16 cellular contexts compared by ENCODE assay signal in the genomic region with DNA sequence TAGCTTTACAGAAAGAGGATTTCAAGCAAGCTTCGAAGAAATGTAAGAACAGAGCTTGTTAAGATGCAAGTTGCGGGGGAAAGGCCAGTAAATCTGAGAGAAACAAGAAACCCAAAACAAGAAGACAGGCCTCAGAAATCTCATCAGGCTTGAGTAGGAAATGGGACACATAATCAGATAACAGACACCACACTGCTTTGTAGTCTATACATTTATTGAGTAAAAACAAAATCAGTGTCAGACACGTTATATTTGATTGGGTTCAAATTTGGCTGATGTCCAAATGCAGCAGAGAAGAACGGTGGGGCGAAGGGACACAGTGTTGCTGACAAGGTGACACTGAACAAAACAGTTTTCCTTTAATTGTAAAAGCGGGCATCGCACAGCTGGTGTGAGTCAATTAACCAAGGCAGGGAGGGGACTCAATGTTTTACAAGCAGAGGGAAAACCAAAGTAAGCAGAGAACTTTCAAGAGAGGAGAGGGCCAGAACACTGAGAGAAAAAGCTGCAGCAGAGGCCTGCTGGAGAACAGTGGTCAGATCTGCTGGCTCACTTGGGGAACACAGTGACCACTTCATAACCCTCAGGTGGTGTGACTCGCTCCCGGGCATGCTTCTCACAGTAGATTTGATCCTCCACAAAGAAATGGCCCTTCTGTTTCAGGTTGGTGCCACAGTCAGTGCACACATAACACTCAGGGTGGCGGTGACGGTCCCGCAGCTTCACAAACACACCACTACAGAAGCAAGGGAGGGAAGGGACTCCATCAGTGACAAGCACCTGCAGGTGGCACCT. TPM values are rescaled to one million over a fixed set of nuclear protein-coding genes. Genes with fewer than 3 reads are reported as not detected.
DNase-seq lines count a peak whose midpoint lies in the region; ATAC-seq and TF ChIP-seq lines count a peak whose summit lies in the region.
"Had no signal": no experiment of that assay in that cellular context is flagged by ENCODE, and none has a peak within 500 bp of the region (broad histone marks: within the 10 kb centered on the region; RNA-seq: fewer than 3 reads in every experiment).

No MANE protein-coding gene starts in this region.

- POLR2A ChIA-PET in activated CD4-positive, alpha-beta T cell treated with anti-CD3 and anti-CD28 coated beads for 36 hours (lab: Charles Lee), result interaction anchor here (0.6 kb wide), 1 partner anchor 76 kb away, joined by 3 read pairs; no protein-coding TSS in a partner anchor

- peaks cover 27% of the 10 kb centered on the region for H3K4me1 Mint-ChIP-seq in activated CD4-positive, alpha-beta T cell treated with anti-CD3 and anti-CD28 coated beads for 36 hours
- H3K4me1 Mint-ChIP-seq in nephron progenitor cell (no peaks in the 10 kb centered on the region), type B pancreatic cell (ENCODE audit: unreplicated experiment) (no peaks in the 10 kb centered on the region)

- no peak for TF ChIP-seq CTCF in nephron progenitor cell (IDR thresholded peaks at IDR 0.05)
- no peak for TF ChIP-seq CTCF in type B pancreatic cell (conservative IDR thresholded peaks at IDR 0.05)

- no peaks in the 10 kb centered on the region for H3K36me3 Mint-ChIP-seq in activated CD4-positive, alpha-beta T cell treated with anti-CD3 and anti-CD28 coated beads for 36 hours (ENCODE audit: low read depth)
- H3K36me3 Mint-ChIP-seq in nephron progenitor cell (ENCODE audit: low read depth) (peaks cover 66% of the 10 kb centered on the region), type B pancreatic cell (peaks cover 28% of the 10 kb centered on the region)

- H3K9me3 Mint-ChIP-seq in activated CD4-positive, alpha-beta T cell treated with anti-CD3 and anti-CD28 coated beads for 36 hours (ENCODE audit: low read depth), result no peaks in the 10 kb centered on the region
- peaks cover 7% of the 10 kb centered on the region for H3K9me3 Mint-ChIP-seq in nephron progenitor cell
- H3K9me3 Mint-ChIP-seq in type B pancreatic cell, result no peaks in the 10 kb centered on the region

- H3K27me3 Mint-ChIP-seq in activated CD4-positive, alpha-beta T cell treated with anti-CD3 and anti-CD28 coated beads for 36 hours, result peaks cover 11% of the 10 kb centered on the region
- H3K27me3 Mint-ChIP-seq in nephron progenitor cell (ENCODE audit: low read depth, poor library complexity) (peaks cover 3% of the 10 kb centered on the region), type B pancreatic cell (no peaks in the 10 kb centered on the region)

- no peak for ATAC-seq in activated CD4-positive, alpha-beta T cell treated with anti-CD3 and anti-CD28 coated beads for 36 hours
- no peak for ATAC-seq in left ventricle myocardium superior
- ATAC-seq: left lobe of liver had no signal

- no peak overlapping the region for H3K4me3 Mint-ChIP-seq in activated CD4-positive, alpha-beta T cell treated with anti-CD3 and anti-CD28 coated beads for 36 hours
- H3K4me3 Mint-ChIP-seq in nephron progenitor cell (no peak overlapping the region), type B pancreatic cell (no peak overlapping the region)

- intact Hi-C loops in activated CD4-positive, alpha-beta T cell treated with anti-CD3 and anti-CD28 coated beads for 36 hours (cut with DNase I, micrococcal nuclease), result loop anchor here (5.0 to 10.0 kb wide), 5 partner anchors 630 to 1350 kb away; partner anchors contain the start of genes HELLS (in 2 of the 2) and TM9SF3 (in 1 of the 2)
- intact Hi-C loops in left ventricle myocardium superior (cut with micrococcal nuclease), result no loop called here

- CTCF ChIA-PET in activated CD4-positive, alpha-beta T cell treated with anti-CD3 and anti-CD28 coated beads for 36 hours (lab: Charles Lee), result interaction anchor here (0.9 to 3.5 kb wide), 2 partner anchors 8 to 606 kb away, joined by 3 to 15 read pairs; no protein-coding TSS in a partner anchor

- no peak for DNase-seq in activated CD4-positive, alpha-beta T cell treated with anti-CD3 and anti-CD28 coated beads for 36 hours
- no peak for DNase-seq in activated CD4-positive, alpha-beta T cell treated with anti-CD3 and anti-CD28 coated beads for 1 hour
- DNase-seq in NCI-H345 (lab: John Stamatoyannopoulos, UW) (peak; percentile 61), astrocyte of the hippocampus (ENCODE audit: low read depth, low spot score) (peak; percentile 51), nephron progenitor cell (no peak), NCI-H2196 treated with DMSO at 0.1 percent for 48 hours (lab: John Stamatoyannopoulos, UW; ENCODE audit: unreplicated experiment) (no peak), type B pancreatic cell (ENCODE audit: extremely low spot score, unreplicated experiment) (no peak), left ventricle myocardium superior (no peak)
- DNase-seq: activated CD8-positive, alpha-beta memory T cell treated with anti-CD3 and anti-CD28 coated beads, Interleukin-2, amount 50 U/mL, for 48 hours; head of caudate nucleus; MV-4-11; NCI-H226; Right ventricle myocardium superior; transverse colon had no signal

- peak overlapping the region; percentile 79 for H3K27ac Mint-ChIP-seq in activated CD4-positive, alpha-beta T cell treated with anti-CD3 and anti-CD28 coated beads for 36 hours
- H3K27ac Mint-ChIP-seq in nephron progenitor cell (peak overlapping the region; percentile 26), type B pancreatic cell (no peak overlapping the region)

RNA-seq across cellular contexts. Expression of gene ACSM6, which starts 43.5 kb away (rescaled TPM):
- not detected for total RNA-seq in activated CD4-positive, alpha-beta T cell treated with anti-CD3 and anti-CD28 coated beads for 36 hours
- total RNA-seq in type B pancreatic cell (ENCODE audit: low replicate concordance), result not detected in 2 replicates
- not detected for total RNA-seq in left ventricle myocardium superior
- total RNA-seq: ascending aorta, left lobe of liver, Right ventricle myocardium superior, transverse colon had no signal

RNA-seq across cellular contexts. Expression of gene PDLIM1, which starts 53.2 kb away (rescaled TPM):
- total RNA-seq in activated CD4-positive, alpha-beta T cell treated with anti-CD3 and anti-CD28 coated beads for 36 hours, result under 1 TPM; 0.34 to 0.53 TPM
- total RNA-seq in type B pancreatic cell (ENCODE audit: low replicate concordance), result 171 and 347 TPM in 2 replicates
- 231 TPM for total RNA-seq in left ventricle myocardium superior

Comparison
In these comparisons a context has a peak if more than half of its experiments do, and no peak if none do; other contexts are left out.
1. DNase-seq: peak in NCI-H345 (single experiment) and astrocyte of the hippocampus (single experiment); none in activated CD4-positive, alpha-beta T cell treated with anti-CD3 and anti-CD28 coated beads for 36 hours (single experiment), activated CD4-positive, alpha-beta T cell treated with anti-CD3 and anti-CD28 coated beads for 1 hour (single experiment), nephron progenitor cell (single experiment), NCI-H2196 treated with DMSO at 0.1 percent for 48 hours (single experiment), type B pancreatic cell (single experiment) and left ventricle myocardium superior (single experiment).
2. RNA of gene PDLIM1, which starts 53.2 kb away (total RNA-seq): 231 TPM in left ventricle myocardium superior (single experiment) and 171 to 347 TPM in type B pancreatic cell; 0.34 to 0.53 TPM in activated CD4-positive, alpha-beta T cell treated with anti-CD3 and anti-CD28 coated beads for 36 hours; every median in the first group is over 100 times any median in the second.